19 cellular contexts compared by ENCODE assay signal in the genomic region with DNA sequence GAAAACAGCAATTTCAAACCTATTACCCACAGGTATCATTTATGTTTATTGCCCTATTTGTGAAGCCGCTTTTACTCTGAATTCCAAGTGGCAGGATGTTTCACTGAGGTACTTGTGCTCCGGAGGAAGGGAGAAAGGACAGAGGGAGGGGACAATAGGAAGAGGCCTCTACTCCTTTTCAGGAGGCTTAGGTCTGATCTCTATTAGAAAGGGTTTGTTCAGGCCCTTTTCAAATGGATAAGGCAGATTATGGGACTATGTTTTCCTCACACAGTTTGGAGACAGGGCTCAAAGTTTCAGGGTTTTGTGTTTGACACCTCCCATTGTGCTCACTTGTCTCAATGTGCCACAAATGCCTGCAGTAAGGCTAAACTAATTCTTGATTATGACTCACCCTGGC.
"Had no signal": no experiment of that assay in that cellular context is flagged by ENCODE, and none has a peak within 500 bp of the region (broad histone marks: within the 10 kb centered on the region; RNA-seq: fewer than 3 reads in every experiment).

No MANE protein-coding gene starts in this region.

- H3K9me3 ChIP-seq: body of pancreas, testis had no signal

- H3K36me3 Mint-ChIP-seq: activated CD8-positive, alpha-beta memory T cell treated with anti-CD3 and anti-CD28 coated beads, Interleukin-2, amount 10 ng/mL, durations not matched to agents 7 days and 5 days; mesothelial cell of epicardium; stimulated activated memory B cell treated with anti-CD40 and anti-IgM and Interleukin-4, amounts not matched to agents 10 μg/mL and 1 μg/mL and 100 μg/mL, for 72 hours; type B pancreatic cell had no signal

- H3K4me3 ChIP-seq: body of pancreas, dorsolateral prefrontal cortex, lung, spleen, testis had no signal

- H3K36me3 ChIP-seq: spleen had no signal

- ATAC-seq: activated CD8-positive, alpha-beta memory T cell treated with anti-CD3 and anti-CD28 coated beads, Interleukin-2, amount 10 ng/mL, durations not matched to agents 7 days and 5 days; stimulated activated memory B cell treated with anti-CD40 and anti-IgM and Interleukin-4, amounts not matched to agents 10 μg/mL and 1 μg/mL and 100 μg/mL, for 72 hours had no signal

- H3K4me3 Mint-ChIP-seq: activated CD4-positive, alpha-beta memory T cell treated with anti-CD3 and anti-CD28 coated beads, Interleukin-2, amount 10 ng/mL, durations not matched to agents 7 days and 5 days; activated CD8-positive, alpha-beta memory T cell treated with anti-CD3 and anti-CD28 coated beads, Interleukin-2, amount 10 ng/mL, durations not matched to agents 7 days and 5 days; activated naive CD4-positive, alpha-beta T cell treated with anti-CD3 and anti-CD28 coated beads for 36 hours; mesothelial cell of epicardium; nephron; stimulated activated memory B cell treated with anti-CD40 and anti-IgM and Interleukin-4, amounts not matched to agents 10 μg/mL and 1 μg/mL and 100 μg/mL, for 72 hours; type B pancreatic cell had no signal

- DNase-seq: activated CD4-positive, alpha-beta memory T cell treated with anti-CD3 and anti-CD28 coated beads, Interleukin-2, amount 10 ng/mL, durations not matched to agents 7 days and 5 days; activated CD4-positive, alpha-beta T cell treated with anti-CD3 and anti-CD28 coated beads for 48 hours; activated CD4-positive, CD25-positive, alpha-beta regulatory T cell; activated CD8-positive, alpha-beta memory T cell treated with anti-CD3 and anti-CD28 coated beads, Interleukin-2, amount 10 ng/mL, durations not matched to agents 7 days and 5 days; activated naive CD4-positive, alpha-beta T cell treated with anti-CD3 and anti-CD28 coated beads for 36 hours; kidney; occipital lobe; spleen; stimulated activated CD4-positive, alpha-beta T cell treated with anti-CD3 and anti-CD28 coated beads, Interleukin-4, amount 100 ng/mL, for 4 hours had no signal

- H3K27ac ChIP-seq: body of pancreas, dorsolateral prefrontal cortex, epithelial cell of prostate, spleen, testis had no signal

- H3K4me1 Mint-ChIP-seq: activated CD4-positive, alpha-beta memory T cell treated with anti-CD3 and anti-CD28 coated beads, Interleukin-2, amount 10 ng/mL, durations not matched to agents 7 days and 5 days; activated CD8-positive, alpha-beta memory T cell treated with anti-CD3 and anti-CD28 coated beads, Interleukin-2, amount 10 ng/mL, durations not matched to agents 7 days and 5 days; mesothelial cell of epicardium; nephron; stimulated activated memory B cell treated with anti-CD40 and anti-IgM and Interleukin-4, amounts not matched to agents 10 μg/mL and 1 μg/mL and 100 μg/mL, for 72 hours had no signal

- H3K4me1 ChIP-seq: body of pancreas, spleen, testis had no signal

- H3K27me3 Mint-ChIP-seq: activated CD4-positive, alpha-beta memory T cell treated with anti-CD3 and anti-CD28 coated beads, Interleukin-2, amount 10 ng/mL, durations not matched to agents 7 days and 5 days; activated CD8-positive, alpha-beta memory T cell treated with anti-CD3 and anti-CD28 coated beads, Interleukin-2, amount 10 ng/mL, durations not matched to agents 7 days and 5 days; stimulated activated memory B cell treated with anti-CD40 and anti-IgM and Interleukin-4, amounts not matched to agents 10 μg/mL and 1 μg/mL and 100 μg/mL, for 72 hours; type B pancreatic cell had no signal

- H3K27me3 ChIP-seq: body of pancreas, dorsolateral prefrontal cortex, spleen, testis had no signal

- H3K27ac Mint-ChIP-seq: activated CD4-positive, alpha-beta memory T cell treated with anti-CD3 and anti-CD28 coated beads, Interleukin-2, amount 10 ng/mL, durations not matched to agents 7 days and 5 days; activated CD8-positive, alpha-beta memory T cell treated with anti-CD3 and anti-CD28 coated beads, Interleukin-2, amount 10 ng/mL, durations not matched to agents 7 days and 5 days; activated naive CD4-positive, alpha-beta T cell treated with anti-CD3 and anti-CD28 coated beads for 36 hours; activated T-helper 2 cell treated with anti-CD3 and anti-CD28 coated beads, Interferon-gamma antibody, Interleukin-2, Interleukin-4, amounts not matched to agents 10 μg/mL and 5 μg/mL and 100 μg/mL, durations not matched to agents 14 hours and 24 hours and 36 hours; mesothelial cell of epicardium; nephron; stimulated activated memory B cell treated with anti-CD40 and anti-IgM and Interleukin-4, amounts not matched to agents 10 μg/mL and 1 μg/mL and 100 μg/mL, for 72 hours; type B pancreatic cell had no signal
